Comparison of ENCODE assay signal across 1 cellular context in genomic region chr11:112226062-112226921, GRCh38.
TF ChIP-seq lines count a peak whose summit lies in the region.

PTS (plus strand) TSS chr11:112226428; CDS start chr11:112226444, 16 bp downstream.

TF ChIP-seq in HepG2, 621 proteins besides CTCF, POLR2A, EP300 and RAD21 (continued from another document and continues in another):
- TF ChIP-seq MLXIP (CRISPR knock-in tag; IDR thresholded peaks at IDR 0.05; ENCODE audit: borderline replicate concordance) (no peak), ZNF317 (CRISPR knock-in tag; IDR thresholded peaks at IDR 0.05) (no peak), ZZZ3 (CRISPR knock-in tag; IDR thresholded peaks at IDR 0.05; ENCODE audit: borderline replicate concordance) (no peak; the same call in 1 of the 2 replicates), ZNF253 (CRISPR knock-in tag; IDR thresholded peaks at IDR 0.05; ENCODE audit: borderline replicate concordance) (no peak), HMGA1 (CRISPR knock-in tag; conservative IDR thresholded peaks at IDR 0.05) (no peak), ZNF512B (CRISPR knock-in tag; IDR thresholded peaks at IDR 0.05; ENCODE audit: borderline replicate concordance) (no peak), KMT2B (CRISPR knock-in tag; IDR thresholded peaks at IDR 0.05) (peak; percentile 88), ZFP1 (CRISPR knock-in tag; IDR thresholded peaks at IDR 0.05) (no peak), ZNF660 (CRISPR knock-in tag; IDR thresholded peaks at IDR 0.05; ENCODE audit: borderline replicate concordance, low read depth) (no peak), DBP (CRISPR knock-in tag; IDR thresholded peaks at IDR 0.05; ENCODE audit: not compliant biosample characterization) (no peak), HBP1 (CRISPR knock-in tag; IDR thresholded peaks at IDR 0.05; ENCODE audit: low read depth) (peak; percentile 70; the same call in 1 of the 2 replicates), PRDM15 (CRISPR knock-in tag; IDR thresholded peaks at IDR 0.05) (no peak), IKZF5 (CRISPR knock-in tag; IDR thresholded peaks at IDR 0.05) (peak; percentile 67; the same call in 1 of the 2 replicates), ZNF605 (CRISPR knock-in tag; IDR thresholded peaks at IDR 0.05) (peak; percentile 31; the same call in 1 of the 2 replicates), ZFX (CRISPR knock-in tag; IDR thresholded peaks at IDR 0.05; ENCODE audit: low read depth) (peak; percentile 93), ZNF782 (CRISPR knock-in tag; IDR thresholded peaks at IDR 0.05; ENCODE audit: borderline replicate concordance) (no peak; the same call in 1 of the 2 replicates), PBX2 (CRISPR knock-in tag; IDR thresholded peaks at IDR 0.05) (no peak), ZNF644 (CRISPR knock-in tag; IDR thresholded peaks at IDR 0.05; ENCODE audit: low read depth) (no peak), ZNF10 (CRISPR knock-in tag; IDR thresholded peaks at IDR 0.05; ENCODE audit: borderline replicate concordance, low read depth) (no peak), ZNF225 (CRISPR knock-in tag; IDR thresholded peaks at IDR 0.05) (peak; percentile 76), ZNF17 (CRISPR knock-in tag; IDR thresholded peaks at IDR 0.05) (no peak), MXD3 (CRISPR knock-in tag; IDR thresholded peaks at IDR 0.05) (peak; percentile 91), ZNF138 (CRISPR knock-in tag; IDR thresholded peaks at IDR 0.05; ENCODE audit: low read depth) (no peak), CHCHD3 (CRISPR knock-in tag; IDR thresholded peaks at IDR 0.05) (no peak), BCLAF1 (IDR thresholded peaks at IDR 0.05) (no peak), PHF21A (CRISPR knock-in tag; IDR thresholded peaks at IDR 0.05) (0 out of 2 replicates have a peak, but pooled peaks have one; percentile 45), ZBTB1 (CRISPR knock-in tag; IDR thresholded peaks at IDR 0.05; ENCODE audit: borderline replicate concordance) (no peak), ZNF841 (CRISPR knock-in tag; IDR thresholded peaks at IDR 0.05; ENCODE audit: borderline replicate concordance) (no peak)
